In the genomic region with DNA sequence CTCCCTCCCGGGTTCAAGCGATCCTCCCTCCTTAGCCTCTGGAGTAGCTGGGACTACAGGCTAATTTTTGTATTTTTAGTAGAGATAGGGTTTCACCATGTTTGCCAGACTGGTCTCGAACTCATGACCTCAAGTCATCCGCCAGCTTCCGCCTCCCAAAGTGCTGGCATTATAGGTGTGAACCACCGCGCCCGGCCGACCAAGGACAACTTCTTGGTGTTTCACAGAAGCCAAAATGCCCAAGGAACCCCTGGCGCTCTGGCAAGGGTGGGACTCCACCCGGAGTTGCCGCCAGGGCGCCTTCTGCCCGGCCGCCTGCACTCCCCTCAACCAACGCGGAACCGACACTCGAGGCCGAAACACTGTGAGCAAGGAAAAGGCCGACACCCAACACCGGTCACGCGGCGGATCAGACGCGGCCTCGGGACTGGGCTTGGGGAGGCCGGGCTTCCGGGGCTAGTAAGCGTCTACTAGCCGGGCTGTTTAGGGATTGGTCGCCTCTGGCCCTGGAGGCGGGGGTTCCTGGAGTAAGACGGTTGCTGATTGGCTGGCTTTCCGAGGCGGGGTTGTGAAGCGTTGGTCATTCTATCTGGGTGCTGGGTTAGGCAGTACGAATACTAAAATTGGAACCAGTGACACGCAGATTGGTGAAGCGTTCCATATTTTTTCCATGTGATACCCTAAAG, we compare ENCODE assay signal across 8 cellular contexts. TPM values are rescaled to one million over a fixed set of nuclear protein-coding genes. Genes with fewer than 3 reads are reported as not detected.
DNase-seq lines count a peak whose midpoint lies in the region; ATAC-seq and TF ChIP-seq lines count a peak whose summit lies in the region.

No MANE protein-coding gene starts in this region.

- H3K9me2 ChIP-seq in GM23248 (ENCODE audit: insufficient read depth) = no peaks in the 10 kb centered on the region

- H3F3A ChIP-seq in GM23248 (ENCODE audit: insufficient read depth) = peaks cover 16% of the 10 kb centered on the region; the same call in 1 of the 2 replicates

- H2AFZ ChIP-seq in GM23248 = peak overlapping the region; percentile 90

- intact Hi-C loops in lower leg skin (cut with DNase I; ENCODE audit: low total_unique reads) = no loop called here

- DNase-seq in DMS153 (lab: John Stamatoyannopoulos, UW) (peak; percentile 96), GM23248 (peak; percentile 99), NCI-H2029 treated with DMSO at 0.1 percent for 48 hours (lab: John Stamatoyannopoulos, UW) (peak; percentile 93), lower leg skin (ENCODE audit: low spot score in 2 of 2) (peak; percentile 98 to 99)
- peak; percentile 66 to 79 for DNase-seq in activated CD8-positive, alpha-beta memory T cell treated with anti-CD3 and anti-CD28 coated beads for 4 hours (ENCODE audit: low read depth in 2 of 2)
- DNase-seq in effector CD4-positive, alpha-beta T cell = peak; percentile 73
- peak; percentile 84 for DNase-seq in stimulated activated CD4-positive, alpha-beta T cell treated with anti-CD3 and anti-CD28 coated beads, Interleukin-4, amount 100 ng/mL, for 1 hour

- H3K9ac ChIP-seq in GM23248 = peak overlapping the region; percentile 79

- in situ Hi-C loops in GM23248 (cut with MboI) = no loop called here

- ATAC-seq in GM18873 (IDR thresholded peaks at IDR 0.05; ENCODE audit: low FRiP score, unreplicated experiment) = no peak

- 10 to 14% methylated on average over 41 of the region's 41 CpGs for WGBS in GM23248 (ENCODE audit: low coverage in 1 of 2, low lambda C conversion rate in 2 of 2, missing lambda C conversion rate in 2 of 2), 2 experiments
- WGBS in lower leg skin, 2 donors = 8 to 17% methylated on average over 32 to 41 of the region's 41 CpGs

- no peaks in the 10 kb centered on the region for H4K20me1 ChIP-seq in GM23248 (ENCODE audit: insufficient read depth)

- H3K4me1 ChIP-seq in GM23248 (ENCODE audit: insufficient read depth) = peaks cover 14% of the 10 kb centered on the region

- no peaks in the 10 kb centered on the region for H3K79me2 ChIP-seq in GM23248 (ENCODE audit: insufficient read depth)

- no peaks in the 10 kb centered on the region for H3K36me3 ChIP-seq in GM23248 (ENCODE audit: low read depth)

- H3K9me3 ChIP-seq in GM23248 (ENCODE audit: low read depth) = no peaks in the 10 kb centered on the region

- TF ChIP-seq POLR2A in lower leg skin (IDR thresholded peaks at IDR 0.05) = no peak

- TF ChIP-seq CTCF in lower leg skin (IDR thresholded peaks at IDR 0.05) = no peak

- H3K27me3 ChIP-seq in GM23248 (replicated peaks; ENCODE audit: insufficient read depth) = no peaks in the 10 kb centered on the region

- H3K27ac ChIP-seq in GM23248 = peak overlapping the region; percentile 69

- H3K4me2 ChIP-seq in GM23248 (ENCODE audit: unreplicated experiment) = peak overlapping the region; percentile 67

- H3K4me3 ChIP-seq in GM23248 = peak overlapping the region; percentile 49
- H3K4me3 ChIP-seq in lower leg skin (ENCODE audit: low read depth, poor library complexity, severe bottlenecking) = no peak overlapping the region

RNA-seq across cellular contexts. Expression of gene CFAP157, which starts 7.7 kb away (rescaled TPM):
- total RNA-seq in GM23248 (2014; rRNA removed; shearing (Covaris generic)) = not detected in 2 replicates
- 0.43 and 0.55 TPM in 2 replicates for polyA plus RNA-seq in GM23248 (2016; fragmentation: Nextera tagmentation; extraction: Ambion mirVana)
- total RNA-seq in lower leg skin = under 1 TPM in 1 of 4 donors, not detected in 3; 0.23 TPM

RNA-seq across cellular contexts. Expression of gene PTRH1, which starts 16.3 kb away (rescaled TPM):
- total RNA-seq in GM23248 (2014; rRNA removed; shearing (Covaris generic)) = 23.1 and 33.1 TPM in 2 replicates
- 34.3 and 40.3 TPM in 2 replicates for polyA plus RNA-seq in GM23248 (2016; fragmentation: Nextera tagmentation; extraction: Ambion mirVana)
- total RNA-seq in lower leg skin = 10 to 100 TPM; 28.2 to 71.8 (median 52.3) TPM

RNA-seq across cellular contexts. Expression of gene TTC16, which starts 16.8 kb away (rescaled TPM):
- total RNA-seq in GM23248 (2014; rRNA removed; shearing (Covaris generic)) = not detected in 2 replicates
- 0.05 and 0.06 TPM in 2 replicates for polyA plus RNA-seq in GM23248 (2016; fragmentation: Nextera tagmentation; extraction: Ambion mirVana)
- under 1 TPM in 1 of 4 donors, not detected in 3; 0.25 TPM for total RNA-seq in lower leg skin

RNA-seq across cellular contexts. Expression of gene TOR2A, which starts 36.0 kb away (rescaled TPM):
- 2.9 and 9.0 TPM in 2 replicates for total RNA-seq in GM23248 (2014; rRNA removed; shearing (Covaris generic))
- 9.2 and 10.3 TPM in 2 replicates for polyA plus RNA-seq in GM23248 (2016; fragmentation: Nextera tagmentation; extraction: Ambion mirVana)
- 10 to 100 TPM; 11.5 to 19.9 (median 15.1) TPM for total RNA-seq in lower leg skin
